Comparison of ENCODE assay signal across 25 cellular contexts in genomic region chr7:79199266-79199665, GRCh38.
"Had no signal": no experiment of that assay in that cellular context is flagged by ENCODE, and none has a peak within 500 bp of the region (broad histone marks: within the 10 kb centered on the region; RNA-seq: fewer than 3 reads in every experiment).

No MANE protein-coding gene starts in this region.

- H3K36me3 ChIP-seq: brain microvascular endothelial cell, colonic mucosa, gastroesophageal sphincter, heart left ventricle, left lung, prostate gland, spleen, upper lobe of left lung had no signal

- H3K4me3 ChIP-seq: colonic mucosa, gastroesophageal sphincter, heart left ventricle, left lung, prostate gland, spleen, testis, upper lobe of left lung had no signal

- DNase-seq: activated CD4-positive, alpha-beta T cell treated with anti-CD3 and anti-CD28 coated beads, Interleukin-2, amount 10 ng/mL, durations not matched to agents 24 days and 14 days; activated CD4-positive, CD25-positive, alpha-beta regulatory T cell; activated CD8-positive, alpha-beta T cell treated with anti-CD3 and anti-CD28 coated beads, Interleukin-2, amount 10 ng/mL, durations not matched to agents 7 days and 5 days; activated naive CD4-positive, alpha-beta T cell treated with Interleukin-2 at 50 U/mL for 16 hours; activated naive CD8-positive, alpha-beta T cell treated with anti-CD3 and anti-CD28 coated beads, Interleukin-2, amount 10 ng/mL, durations not matched to agents 7 days and 5 days; activated T-cell treated with anti-CD3 and anti-CD28 coated beads, Interleukin-2, amount 50 U/mL, for 24 hours; anterior cingulate cortex; brain microvascular endothelial cell; central memory CD4-positive, alpha-beta T cell; colonic mucosa; endodermal cell; heart left ventricle; left lung; naive thymus-derived CD4-positive, alpha-beta T cell; spleen; stimulated activated CD4-positive, alpha-beta T cell treated with anti-CD3 and anti-CD28 coated beads, Interleukin-4, amount 100 ng/mL, for 4 hours; T-helper 1 cell; T-helper 9 cell; testis; upper lobe of left lung had no signal

- H3K4me1 ChIP-seq: colonic mucosa, gastroesophageal sphincter, heart left ventricle, left lung, prostate gland, spleen, testis, upper lobe of left lung had no signal

- H3K27ac ChIP-seq: brain microvascular endothelial cell, colonic mucosa, epithelial cell of prostate, gastroesophageal sphincter, heart left ventricle, left lung, prostate gland, spleen, testis, upper lobe of left lung had no signal

- H3K27me3 ChIP-seq: brain microvascular endothelial cell, colonic mucosa, gastroesophageal sphincter, heart left ventricle, left lung, spleen, testis, upper lobe of left lung had no signal

- H3K9me3 ChIP-seq: colonic mucosa, gastroesophageal sphincter, prostate gland, testis, upper lobe of left lung had no signal

- ATAC-seq: activated CD8-positive, alpha-beta T cell treated with anti-CD3 and anti-CD28 coated beads, Interleukin-2, amount 10 ng/mL, durations not matched to agents 7 days and 5 days; gastroesophageal sphincter; heart left ventricle; left lung; naive thymus-derived CD4-positive, alpha-beta T cell; sciatic nerve; stimulated activated memory B cell treated with anti-CD40 and anti-IgM and Interleukin-4, amounts not matched to agents 10 μg/mL and 1 μg/mL and 100 μg/mL, for 72 hours had no signal
